Comparison of ENCODE assay signal across 20 cellular contexts in the genomic region with DNA sequence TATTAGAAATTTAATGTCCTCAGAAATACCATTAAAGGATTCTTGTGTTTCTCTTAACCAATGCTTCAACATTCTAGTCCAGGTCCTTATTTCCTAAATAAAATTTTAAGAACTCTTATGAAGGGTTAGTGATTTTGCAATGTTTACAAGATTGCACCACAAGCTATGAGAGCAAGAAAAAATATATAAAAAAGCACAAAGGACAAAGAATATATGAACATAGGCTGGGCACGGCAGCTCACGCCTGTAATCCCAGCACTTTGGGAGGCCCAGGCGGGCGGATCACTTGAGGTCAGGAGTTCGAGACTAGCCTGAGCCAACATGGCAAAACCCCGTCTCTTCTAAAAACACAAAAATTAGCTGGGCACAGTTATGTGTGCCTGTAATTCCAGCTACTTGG. TPM values are rescaled to one million over a fixed set of nuclear protein-coding genes. Genes with fewer than 3 reads are reported as not detected.
DNase-seq lines count a peak whose midpoint lies in the region; ATAC-seq and TF ChIP-seq lines count a peak whose summit lies in the region.
"Had no signal": no experiment of that assay in that cellular context is flagged by ENCODE, and none has a peak within 500 bp of the region (broad histone marks: within the 10 kb centered on the region; RNA-seq: fewer than 3 reads in every experiment).

No MANE protein-coding gene starts in this region.

- TF ChIP-seq CTCF in HFFc6 (IDR thresholded peaks at IDR 0.05) (no peak), spleen (IDR thresholded peaks at IDR 0.05 in 8 of 11, conservative IDR thresholded peaks at IDR 0.05 in 3 of 11) (no peak)

- H3K9me3 ChIP-seq in skeletal muscle satellite cell (replicated peaks; ENCODE audit: low read length) (no peaks in the 10 kb centered on the region), spleen (no peaks in the 10 kb centered on the region)
- H3K9me3 ChIP-seq: pancreas had no signal

- no peaks in the 10 kb centered on the region for H3K27me3 ChIP-seq in skeletal muscle satellite cell (ENCODE audit: control insufficient read depth, insufficient read depth, low read length)
- H3K27me3 ChIP-seq in spleen (replicated peaks in 1 of 7), result no peaks in the 10 kb centered on the region
- H3K27me3 ChIP-seq: pancreas had no signal

- peak overlapping the region; percentile 41; the same call in 1 of the 2 replicates for H3K4me3 Mint-ChIP-seq in HFFc6
- no peak overlapping the region for H3K4me3 Mint-ChIP-seq in T-helper 2 cell treated with Interferon-gamma antibody and Interleukin-4, amounts not matched to agents 5 μg/mL and 100 μg/mL, for 36 hours
- H3K4me3 Mint-ChIP-seq: stimulated activated naive CD8-positive, alpha-beta T cell treated with anti-CD3 and anti-CD28 coated beads, Interleukin-15, amount 100 ng/mL, for 72 hours; T-helper 1 cell treated with Interleukin-12 subunit alpha and Interleukin-12 subunit beta and Interleukin-4 antibody, amounts not matched to agents 30 μg/mL and 1 μg/mL, for 36 hours had no signal

- H3K9ac ChIP-seq in skeletal muscle satellite cell (ENCODE audit: low read depth, low read length), result peak overlapping the region; percentile 59

- H3K9me3 Mint-ChIP-seq in HFFc6, result no peaks in the 10 kb centered on the region
- H3K9me3 Mint-ChIP-seq in T-helper 2 cell treated with Interferon-gamma antibody and Interleukin-4, amounts not matched to agents 5 μg/mL and 100 μg/mL, for 36 hours, result no peaks in the 10 kb centered on the region
- H3K9me3 Mint-ChIP-seq: GM23338; stimulated activated naive CD8-positive, alpha-beta T cell treated with anti-CD3 and anti-CD28 coated beads, Interleukin-15, amount 100 ng/mL, for 72 hours; T-helper 1 cell treated with Interleukin-12 subunit alpha and Interleukin-12 subunit beta and Interleukin-4 antibody, amounts not matched to agents 30 μg/mL and 1 μg/mL, for 36 hours had no signal

- H3K36me3 ChIP-seq in skeletal muscle satellite cell (ENCODE audit: insufficient read depth, low read length), result peaks cover 8% of the 10 kb centered on the region
- peaks cover 0 to 30% (median 0%) of the 10 kb centered on the region in 6 donors for H3K36me3 ChIP-seq in spleen
- H3K36me3 ChIP-seq: pancreas had no signal

- peak overlapping the region; percentile 90 for H3K27ac Mint-ChIP-seq in HFFc6
- no peak overlapping the region for H3K27ac Mint-ChIP-seq in T-helper 2 cell treated with Interferon-gamma antibody and Interleukin-4, amounts not matched to agents 5 μg/mL and 100 μg/mL, for 36 hours
- H3K27ac Mint-ChIP-seq: stimulated activated naive CD8-positive, alpha-beta T cell treated with anti-CD3 and anti-CD28 coated beads, Interleukin-15, amount 100 ng/mL, for 72 hours; T-helper 1 cell treated with Interleukin-12 subunit alpha and Interleukin-12 subunit beta and Interleukin-4 antibody, amounts not matched to agents 30 μg/mL and 1 μg/mL, for 36 hours had no signal

- peak overlapping the region; percentile 78 for H3K27ac ChIP-seq in angular gyrus (ENCODE audit: low read depth, low read length)
- H3K27ac ChIP-seq in spleen, result peak overlapping the region in 4 of 8 donors; percentile 53 to 73 (median 64)

- H3K4me3 ChIP-seq in skeletal muscle satellite cell (ENCODE audit: low read length), result no peak overlapping the region
- no peak overlapping the region for H3K4me3 ChIP-seq in spleen
- H3K4me3 ChIP-seq: GM23338, pancreas had no signal

- H3K36me3 Mint-ChIP-seq in HFFc6 (ENCODE audit: low read depth), result peaks cover 15% of the 10 kb centered on the region
- peaks cover 37% of the 10 kb centered on the region for H3K36me3 Mint-ChIP-seq in T-helper 2 cell treated with Interferon-gamma antibody and Interleukin-4, amounts not matched to agents 5 μg/mL and 100 μg/mL, for 36 hours (ENCODE audit: low read depth)

- H3K4me1 ChIP-seq in skeletal muscle satellite cell (ENCODE audit: control insufficient read depth, insufficient read depth, low read length) (peaks cover 32% of the 10 kb centered on the region), spleen (peaks cover 0 to 20% (median 0%) of the 10 kb centered on the region in 6 donors)
- H3K4me1 ChIP-seq: pancreas had no signal

- DNase-seq in HFFc6, result no peak
- DNase-seq in left ventricle myocardium superior, result no peak
- no peak for DNase-seq in T-helper 2 cell treated with Interferon-gamma antibody and Interleukin-4, amounts not matched to agents 5 μg/mL and 100 μg/mL, for 36 hours (ENCODE audit: low spot score)
- DNase-seq in spleen, result no peak
- DNase-seq: activated CD4-positive, alpha-beta T cell treated with anti-CD3 and anti-CD28 coated beads, Interleukin-2, amount 50 U/mL, for 4 hours; activated effector memory CD4-positive, alpha-beta T cell treated with Interleukin-2 at 50 U/mL for 16 hours; Calu3; cerebellar nuclear complex; glutamatergic neuron; NCI-H1694; NCI-H82; stimulated activated CD4-positive, alpha-beta T cell treated with anti-CD3 and anti-CD28 coated beads, Interleukin-4, amount 100 ng/mL, for 4 hours; stimulated activated naive CD8-positive, alpha-beta T cell treated with anti-CD3 and anti-CD28 coated beads, Interleukin-15, amount 100 ng/mL, for 72 hours had no signal

- H3K4me2 ChIP-seq in skeletal muscle satellite cell (ENCODE audit: low read length), result peak overlapping the region; percentile 81
- H3K4me2 ChIP-seq: GM23338 had no signal

- peaks cover 71% of the 10 kb centered on the region for H3K4me1 Mint-ChIP-seq in HFFc6 (ENCODE audit: low read depth)
- peaks cover 35% of the 10 kb centered on the region for H3K4me1 Mint-ChIP-seq in T-helper 2 cell treated with Interferon-gamma antibody and Interleukin-4, amounts not matched to agents 5 μg/mL and 100 μg/mL, for 36 hours (ENCODE audit: low read depth)

- no peaks in the 10 kb centered on the region; the same call in 1 of the 2 replicates for H3K27me3 Mint-ChIP-seq in HFFc6 (ENCODE audit: insufficient read depth)
- no peaks in the 10 kb centered on the region for H3K27me3 Mint-ChIP-seq in T-helper 2 cell treated with Interferon-gamma antibody and Interleukin-4, amounts not matched to agents 5 μg/mL and 100 μg/mL, for 36 hours (ENCODE audit: low read depth)
- H3K27me3 Mint-ChIP-seq: stimulated activated naive CD8-positive, alpha-beta T cell treated with anti-CD3 and anti-CD28 coated beads, Interleukin-15, amount 100 ng/mL, for 72 hours had no signal

- WGBS in spleen, 5 donors, result 61 to 88% (median 72%) methylated on average over 6 of the region's 6 CpGs

- ATAC-seq in left ventricle myocardium superior, result peak; percentile 15
- ATAC-seq in activated CD4-positive, CD25-positive, alpha-beta regulatory T cell treated with anti-CD3 and anti-CD28 coated beads, Interleukin-2, amount 50 U/mL, for 24 hours, result no peak
- ATAC-seq in HG02884 (IDR thresholded peaks at IDR 0.05; ENCODE audit: unreplicated experiment), result no peak
- ATAC-seq: GM23338; stimulated activated naive CD8-positive, alpha-beta T cell treated with anti-CD3 and anti-CD28 coated beads, Interleukin-15, amount 100 ng/mL, for 72 hours had no signal

- TF ChIP-seq POLR2A in spleen (IDR thresholded peaks at IDR 0.05), result no peak

- intact Hi-C loops in left ventricle myocardium superior (cut with micrococcal nuclease), result no loop called here
- intact Hi-C loops in spleen (cut with DNase I; ENCODE audit: low total_unique reads), result no loop called here

RNA-seq across cellular contexts. Expression of a gene that starts 7.6 kb away (rescaled TPM):
- 100 to 1,000 TPM in 5 of 6 experiments, 10 to 100 TPM in 1; 52.6 to 119 (median 104) TPM for total RNA-seq in HFFc6 (2021; fragmentation: NEBNext Ultra II Directional; extraction: Animal tissue kit (Norgen Biotek cat#: 25700))
- total RNA-seq in left ventricle myocardium superior, result 3.4 TPM
- total RNA-seq in skeletal muscle satellite cell (2012; rRNA removed), result 36.5 and 60.9 TPM in 2 replicates
- total RNA-seq in spleen, result 10 to 100 TPM in 4 of 7 donors, 1 to 10 TPM in 3; 8.1 to 21.1 (median 11.3) TPM
- polyA plus RNA-seq in spleen, result 1 to 10 TPM; 3.4 to 6.9 (median 5.8) TPM

RNA-seq across cellular contexts. Expression of a gene that starts 39.7 kb away (rescaled TPM):
- total RNA-seq in HFFc6 (2021; fragmentation: NEBNext Ultra II Directional; extraction: Animal tissue kit (Norgen Biotek cat#: 25700)), result 1 to 10 TPM; 1.3 to 2.4 (median 1.6) TPM
- 0.99 TPM for total RNA-seq in left ventricle myocardium superior
- 0.76 and 0.87 TPM in 2 replicates for total RNA-seq in skeletal muscle satellite cell (2012; rRNA removed)
- total RNA-seq in spleen, result 1 to 10 TPM in 2 of 7 donors, under 1 TPM in 5; 0.26 to 1.3 (median 0.54) TPM
- polyA plus RNA-seq in spleen, result under 1 TPM; 0.16 to 0.33 (median 0.22) TPM

RNA-seq across cellular contexts. Expression of a gene that starts 44.9 kb away (rescaled TPM):
- total RNA-seq in HFFc6 (2021; fragmentation: NEBNext Ultra II Directional; extraction: Animal tissue kit (Norgen Biotek cat#: 25700)), result not detected
- total RNA-seq in left ventricle myocardium superior (not detected), spleen (under 1 TPM in 1 of 7 donors, not detected in 6; 0.36 TPM)
- not detected in 2 replicates for total RNA-seq in skeletal muscle satellite cell (2012; rRNA removed)
- polyA plus RNA-seq in spleen, result under 1 TPM in 1 of 3 donors, not detected in 2; 0.03 TPM
- total RNA-seq: GM23338 had no signal

RNA-seq across cellular contexts. Expression of a gene that starts 56.0 kb away (rescaled TPM):
- not detected for total RNA-seq in HFFc6 (2021; fragmentation: NEBNext Ultra II Directional; extraction: Animal tissue kit (Norgen Biotek cat#: 25700))
- 0.40 TPM for total RNA-seq in left ventricle myocardium superior
- total RNA-seq in skeletal muscle satellite cell (2012; rRNA removed), result not detected in 2 replicates
- under 1 TPM in 3 of 7 donors, not detected in 4; 0.26 to 0.46 (median 0.30) TPM for total RNA-seq in spleen
- polyA plus RNA-seq in spleen, result under 1 TPM in 2 of 3 donors, not detected in 1; 0.05 to 0.45 TPM
